ENCODE assay signal across 18 cellular contexts in genomic region chr4:70061980-70062379, GRCh38. TPM values are rescaled to one million over a fixed set of nuclear protein-coding genes. Genes with fewer than 3 reads are reported as not detected.
DNase-seq lines count a peak whose midpoint lies in the region; ATAC-seq and TF ChIP-seq lines count a peak whose summit lies in the region.
"Had no signal": no experiment of that assay in that cellular context is flagged by ENCODE, and none has a peak within 500 bp of the region (broad histone marks: within the 10 kb centered on the region; RNA-seq: fewer than 3 reads in every experiment).

No MANE protein-coding gene starts in this region.

- ATAC-seq in GM18520 (IDR thresholded peaks at IDR 0.05; ENCODE audit: unreplicated experiment) (peak; percentile 78), GM21381 (IDR thresholded peaks at IDR 0.05; ENCODE audit: unreplicated experiment) (peak; percentile 96), HG02884 (IDR thresholded peaks at IDR 0.05; ENCODE audit: unreplicated experiment) (peak; percentile 44), HG03442 (IDR thresholded peaks at IDR 0.05; ENCODE audit: unreplicated experiment) (peak; percentile 88)
- ATAC-seq: left cardiac atrium; stimulated activated naive B cell treated with anti-CD40 and anti-IgM and Interleukin-4, amounts not matched to agents 10 μg/mL and 1 μg/mL and 100 μg/mL, for 72 hours had no signal

- H3K4me1 Mint-ChIP-seq in osteocyte (ENCODE audit: unreplicated experiment), result no peaks in the 10 kb centered on the region
- H3K4me1 Mint-ChIP-seq: activated naive CD4-positive, alpha-beta T cell treated with anti-CD3 and anti-CD28 coated beads, Interleukin-2, amount 10 ng/mL, durations not matched to agents 7 days and 5 days; stimulated activated naive B cell treated with anti-CD40 and anti-IgM and Interleukin-4, amounts not matched to agents 10 μg/mL and 1 μg/mL and 100 μg/mL, for 72 hours had no signal

- H3K4me3 Mint-ChIP-seq in osteocyte (ENCODE audit: unreplicated experiment), result no peak overlapping the region
- H3K4me3 Mint-ChIP-seq: activated naive CD4-positive, alpha-beta T cell treated with anti-CD3 and anti-CD28 coated beads, Interleukin-2, amount 10 ng/mL, durations not matched to agents 7 days and 5 days; stimulated activated naive B cell treated with anti-CD40 and anti-IgM and Interleukin-4, amounts not matched to agents 10 μg/mL and 1 μg/mL and 100 μg/mL, for 72 hours had no signal

- DNase-seq in posterior vena cava (ENCODE audit: low spot score), result no peak
- DNase-seq in globus pallidus (ENCODE audit: low spot score), result no peak
- DNase-seq in mucosa of gallbladder (ENCODE audit: low spot score), result no peak
- DNase-seq in osteocyte (ENCODE audit: extremely low spot score, unreplicated experiment), result no peak
- DNase-seq: activated naive CD4-positive, alpha-beta T cell treated with anti-CD3 and anti-CD28 coated beads, Interleukin-2, amount 10 ng/mL, durations not matched to agents 7 days and 5 days; DMS53; head of caudate nucleus; Kasumi-1; left cardiac atrium; NCI-H2029 treated with DMSO at 0.1 percent for 48 hours; retina; SIG-M5; stimulated activated naive B cell treated with anti-CD40 and anti-IgM and Interleukin-4, amounts not matched to agents 10 μg/mL and 1 μg/mL and 100 μg/mL, for 72 hours had no signal

- H3K36me3 Mint-ChIP-seq in osteocyte (ENCODE audit: unreplicated experiment), result no peaks in the 10 kb centered on the region
- H3K36me3 Mint-ChIP-seq: activated naive CD4-positive, alpha-beta T cell treated with anti-CD3 and anti-CD28 coated beads, Interleukin-2, amount 10 ng/mL, durations not matched to agents 7 days and 5 days; stimulated activated naive B cell treated with anti-CD40 and anti-IgM and Interleukin-4, amounts not matched to agents 10 μg/mL and 1 μg/mL and 100 μg/mL, for 72 hours had no signal

- H3K27me3 Mint-ChIP-seq in osteocyte (ENCODE audit: unreplicated experiment), result peaks cover 7% of the 10 kb centered on the region
- H3K27me3 Mint-ChIP-seq: activated naive CD4-positive, alpha-beta T cell treated with anti-CD3 and anti-CD28 coated beads, Interleukin-2, amount 10 ng/mL, durations not matched to agents 7 days and 5 days; stimulated activated naive B cell treated with anti-CD40 and anti-IgM and Interleukin-4, amounts not matched to agents 10 μg/mL and 1 μg/mL and 100 μg/mL, for 72 hours had no signal

- intact Hi-C loops in posterior vena cava (cut with DNase I), result no loop called here

- H3K9me3 Mint-ChIP-seq in osteocyte (ENCODE audit: unreplicated experiment), result no peaks in the 10 kb centered on the region
- H3K9me3 Mint-ChIP-seq: activated naive CD4-positive, alpha-beta T cell treated with anti-CD3 and anti-CD28 coated beads, Interleukin-2, amount 10 ng/mL, durations not matched to agents 7 days and 5 days had no signal

- no peak overlapping the region for H3K27ac Mint-ChIP-seq in osteocyte (ENCODE audit: unreplicated experiment)
- H3K27ac Mint-ChIP-seq: activated naive CD4-positive, alpha-beta T cell treated with anti-CD3 and anti-CD28 coated beads, Interleukin-2, amount 10 ng/mL, durations not matched to agents 7 days and 5 days; stimulated activated naive B cell treated with anti-CD40 and anti-IgM and Interleukin-4, amounts not matched to agents 10 μg/mL and 1 μg/mL and 100 μg/mL, for 72 hours had no signal

- TF ChIP-seq CTCF in osteocyte (IDR thresholded peaks at IDR 0.05), result no peak

RNA-seq across cellular contexts. Expression of gene HTN1, which starts 11.7 kb away (rescaled TPM):
- total RNA-seq in posterior vena cava (not detected), mucosa of gallbladder (not detected), osteocyte (not detected in 2 replicates)
- total RNA-seq: cardiac septum, left cardiac atrium had no signal

RNA-seq across cellular contexts. Expression of gene HTN3, which starts 33.7 kb away (rescaled TPM):
- total RNA-seq in posterior vena cava (not detected), mucosa of gallbladder (not detected), osteocyte (not detected in 2 replicates)
- total RNA-seq: cardiac septum, left cardiac atrium had no signal

Comparison
In these comparisons a context has a peak if more than half of its experiments do, and no peak if none do; other contexts are left out.
1. ATAC-seq: peak in every context shown above with its lines; median percentile 96 in GM21381; 88 in HG03442; 78 in GM18520; 44 in HG02884.